In the genomic region with DNA sequence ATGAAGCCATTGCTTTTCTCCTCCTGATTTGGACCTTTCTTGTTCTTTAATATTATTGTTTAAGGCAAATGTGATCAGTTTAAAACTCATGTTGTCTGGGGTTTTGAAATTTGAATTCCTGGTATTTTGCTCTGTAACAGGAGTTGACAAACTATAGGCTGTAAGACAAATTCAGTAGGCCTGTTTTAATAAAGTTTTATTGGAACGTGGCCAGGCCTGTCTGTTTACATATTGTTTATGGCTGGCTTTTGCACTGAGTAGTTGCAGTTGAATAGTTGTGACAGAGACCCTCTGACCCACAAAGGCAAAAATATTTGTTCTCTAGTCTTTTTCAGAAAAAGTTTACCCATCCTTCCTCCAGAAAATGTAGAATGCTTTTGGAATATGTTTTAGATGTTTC, we compare ENCODE assay signal across 1 cellular context.
A peak's percentile ranks its signal among the peaks of the same experiment; 100 is the strongest.
TF ChIP-seq lines count a peak whose summit lies in the region.

No MANE protein-coding gene starts in this region.

TF ChIP-seq in K562, 482 proteins besides CTCF, POLR2A, EP300 and RAD21 (continued from another document):
- TF ChIP-seq, protein P1, sequence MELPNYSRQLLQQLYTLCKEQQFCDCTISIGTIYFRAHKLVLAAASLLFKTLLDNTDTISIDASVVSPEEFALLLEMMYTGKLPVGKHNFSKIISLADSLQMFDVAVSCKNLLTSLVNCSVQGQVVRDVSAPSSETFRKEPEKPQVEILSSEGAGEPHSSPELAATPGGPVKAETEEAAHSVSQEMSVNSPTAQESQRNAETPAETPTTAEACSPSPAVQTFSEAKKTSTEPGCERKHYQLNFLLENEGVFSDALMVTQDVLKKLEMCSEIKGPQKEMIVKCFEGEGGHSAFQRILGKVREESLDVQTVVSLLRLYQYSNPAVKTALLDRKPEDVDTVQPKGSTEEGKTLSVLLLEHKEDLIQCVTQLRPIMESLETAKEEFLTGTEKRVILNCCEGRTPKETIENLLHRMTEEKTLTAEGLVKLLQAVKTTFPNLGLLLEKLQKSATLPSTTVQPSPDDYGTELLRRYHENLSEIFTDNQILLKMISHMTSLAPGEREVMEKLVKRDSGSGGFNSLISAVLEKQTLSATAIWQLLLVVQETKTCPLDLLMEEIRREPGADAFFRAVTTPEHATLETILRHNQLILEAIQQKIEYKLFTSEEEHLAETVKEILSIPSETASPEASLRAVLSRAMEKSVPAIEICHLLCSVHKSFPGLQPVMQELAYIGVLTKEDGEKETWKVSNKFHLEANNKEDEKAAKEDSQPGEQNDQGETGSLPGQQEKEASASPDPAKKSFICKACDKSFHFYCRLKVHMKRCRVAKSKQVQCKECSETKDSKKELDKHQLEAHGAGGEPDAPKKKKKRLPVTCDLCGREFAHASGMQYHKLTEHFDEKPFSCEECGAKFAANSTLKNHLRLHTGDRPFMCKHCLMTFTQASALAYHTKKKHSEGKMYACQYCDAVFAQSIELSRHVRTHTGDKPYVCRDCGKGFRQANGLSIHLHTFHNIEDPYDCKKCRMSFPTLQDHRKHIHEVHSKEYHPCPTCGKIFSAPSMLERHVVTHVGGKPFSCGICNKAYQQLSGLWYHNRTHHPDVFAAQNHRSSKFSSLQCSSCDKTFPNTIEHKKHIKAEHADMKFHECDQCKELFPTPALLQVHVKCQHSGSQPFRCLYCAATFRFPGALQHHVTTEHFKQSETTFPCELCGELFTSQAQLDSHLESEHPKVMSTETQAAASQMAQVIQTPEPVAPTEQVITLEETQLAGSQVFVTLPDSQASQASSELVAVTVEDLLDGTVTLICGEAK (IDR thresholded peaks at IDR 0.05) = peak; percentile 91
- TF ChIP-seq, protein P1 (CRISPR knock-in tag; IDR thresholded peaks at IDR 0.05) = peak; percentile 75
